8 cellular contexts compared by ENCODE assay signal in the genomic region with DNA sequence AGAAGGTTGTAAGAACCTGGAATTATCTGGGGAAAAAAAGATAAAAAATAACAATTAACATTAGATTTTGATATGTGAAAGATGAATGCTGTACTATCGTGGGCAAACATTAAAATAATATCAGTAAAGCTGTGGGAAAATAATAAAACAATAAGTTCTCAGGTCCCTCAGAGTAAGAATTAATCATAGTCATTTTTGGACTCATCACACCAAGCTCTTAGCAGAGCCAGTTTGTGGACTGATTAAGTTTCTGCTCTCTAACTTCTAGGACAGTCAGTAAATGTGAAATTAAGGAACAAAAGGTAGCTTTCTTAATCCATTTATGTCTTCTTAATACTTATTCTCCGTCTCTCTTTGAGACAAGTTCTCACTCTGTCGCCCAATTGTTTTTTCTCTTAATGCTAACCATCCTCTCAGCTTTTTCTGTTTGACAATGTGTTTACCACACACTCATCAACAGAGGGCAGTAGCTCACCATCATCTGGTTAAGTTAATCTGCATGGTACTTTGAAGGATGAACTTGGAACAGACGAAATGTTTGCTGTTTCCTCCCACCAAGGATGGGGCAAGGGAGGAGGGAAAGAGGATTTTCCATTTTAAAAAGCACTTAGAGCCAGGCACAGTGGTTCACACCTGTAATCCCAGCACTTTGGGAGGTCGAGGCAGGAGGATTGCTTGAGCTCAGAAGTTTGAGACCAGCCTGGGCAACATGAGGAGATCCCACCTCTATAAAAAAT. TPM values are rescaled to one million over a fixed set of nuclear protein-coding genes. Genes with fewer than 3 reads are reported as not detected.
DNase-seq lines count a peak whose midpoint lies in the region; ATAC-seq and TF ChIP-seq lines count a peak whose summit lies in the region.

No MANE protein-coding gene starts in this region.

- TF ChIP-seq CTCF in gastroesophageal sphincter (IDR thresholded peaks at IDR 0.05) (peak; percentile 67 to 83 (median 79)), osteocyte (IDR thresholded peaks at IDR 0.05) (peak; percentile 84)

- H3K4me3 ChIP-seq in NT2/D1 (ENCODE audit: insufficient read length, low read depth) (no peak overlapping the region), gastroesophageal sphincter (no peak overlapping the region)

- H3K27ac ChIP-seq in gastroesophageal sphincter, result no peak overlapping the region

- 9 to 16% methylated on average over 5 of the region's 5 CpGs for WGBS in gastroesophageal sphincter (ENCODE audit: low coverage in 1 of 2), 2 donors

- TF ChIP-seq EP300 in gastroesophageal sphincter (IDR thresholded peaks at IDR 0.05), result no peak

- H3K27ac Mint-ChIP-seq in osteocyte (ENCODE audit: unreplicated experiment), result no peak overlapping the region

- H3K36me3 ChIP-seq in NT2/D1 (ENCODE audit: insufficient read depth, insufficient read length, low read length) (no peaks in the 10 kb centered on the region), gastroesophageal sphincter (no peaks in the 10 kb centered on the region)

- H3K36me3 Mint-ChIP-seq in osteocyte (ENCODE audit: unreplicated experiment), result no peaks in the 10 kb centered on the region

- H3K9ac ChIP-seq in NT2/D1 (ENCODE audit: insufficient read length, low read depth), result no peak overlapping the region

- H3K27me3 Mint-ChIP-seq in osteocyte (ENCODE audit: unreplicated experiment), result peaks cover 18% of the 10 kb centered on the region

- DNase-seq in SHP77 (lab: John Stamatoyannopoulos, UW) (peak; percentile 25 to 30), SHP77 treated with DMSO at 0.1 percent for 48 hours (lab: John Stamatoyannopoulos, UW) (no peak), HS-5 (ENCODE audit: low read depth) (peak; percentile 71), NT2/D1 (ENCODE audit: low read depth, low spot score) (peak; percentile 77), activated T-helper 1 cell treated with Interleukin-2 at 50 U/mL for 16 hours (ENCODE audit: low read depth) (peak; percentile 7), osteocyte (ENCODE audit: extremely low spot score, unreplicated experiment) (no peak)

- no peaks in the 10 kb centered on the region for H3K4me1 ChIP-seq in NT2/D1 (ENCODE audit: insufficient read depth, insufficient read length)
- peaks cover 0 to 23% (median 0%) of the 10 kb centered on the region in 3 donors for H3K4me1 ChIP-seq in gastroesophageal sphincter

- H3K27me3 ChIP-seq in NT2/D1 (ENCODE audit: insufficient read depth, insufficient read length), result peaks cover 32% of the 10 kb centered on the region
- peaks cover 5% of the 10 kb centered on the region for H3K27me3 ChIP-seq in gastroesophageal sphincter

- no peak for TF ChIP-seq POLR2A in gastroesophageal sphincter (IDR thresholded peaks at IDR 0.05)

- peak overlapping the region; percentile 53 for H3K4me3 Mint-ChIP-seq in osteocyte (ENCODE audit: unreplicated experiment)

- ATAC-seq in GM21526 (IDR thresholded peaks at IDR 0.05; ENCODE audit: low FRiP score, unreplicated experiment) (peak; percentile 82), gastroesophageal sphincter (peak; percentile 79)

- H3K9me3 ChIP-seq in NT2/D1 (ENCODE audit: insufficient read depth, low read length) (no peaks in the 10 kb centered on the region), gastroesophageal sphincter (no peaks in the 10 kb centered on the region)

- no peaks in the 10 kb centered on the region for H3K9me3 Mint-ChIP-seq in osteocyte (ENCODE audit: unreplicated experiment)

- peaks cover 12% of the 10 kb centered on the region for H3K4me1 Mint-ChIP-seq in osteocyte (ENCODE audit: unreplicated experiment)

RNA-seq across cellular contexts. Expression of gene ACO1, which starts 5.3 kb away (rescaled TPM):
- 10 to 100 TPM; 54.5 to 88.4 (median 80.2) TPM for total RNA-seq in gastroesophageal sphincter
- total RNA-seq in osteocyte, result 41.0 and 42.0 TPM in 2 replicates

Comparison
In these comparisons a context has a peak if more than half of its experiments do, and no peak if none do; other contexts are left out.
1. DNase-seq: peak in SHP77 (2 of 2), HS-5 (single experiment), NT2/D1 (single experiment) and activated T-helper 1 cell treated with Interleukin-2 at 50 U/mL for 16 hours (single experiment); none in SHP77 treated with DMSO at 0.1 percent for 48 hours (single experiment) and osteocyte (single experiment).